In the genomic region with DNA sequence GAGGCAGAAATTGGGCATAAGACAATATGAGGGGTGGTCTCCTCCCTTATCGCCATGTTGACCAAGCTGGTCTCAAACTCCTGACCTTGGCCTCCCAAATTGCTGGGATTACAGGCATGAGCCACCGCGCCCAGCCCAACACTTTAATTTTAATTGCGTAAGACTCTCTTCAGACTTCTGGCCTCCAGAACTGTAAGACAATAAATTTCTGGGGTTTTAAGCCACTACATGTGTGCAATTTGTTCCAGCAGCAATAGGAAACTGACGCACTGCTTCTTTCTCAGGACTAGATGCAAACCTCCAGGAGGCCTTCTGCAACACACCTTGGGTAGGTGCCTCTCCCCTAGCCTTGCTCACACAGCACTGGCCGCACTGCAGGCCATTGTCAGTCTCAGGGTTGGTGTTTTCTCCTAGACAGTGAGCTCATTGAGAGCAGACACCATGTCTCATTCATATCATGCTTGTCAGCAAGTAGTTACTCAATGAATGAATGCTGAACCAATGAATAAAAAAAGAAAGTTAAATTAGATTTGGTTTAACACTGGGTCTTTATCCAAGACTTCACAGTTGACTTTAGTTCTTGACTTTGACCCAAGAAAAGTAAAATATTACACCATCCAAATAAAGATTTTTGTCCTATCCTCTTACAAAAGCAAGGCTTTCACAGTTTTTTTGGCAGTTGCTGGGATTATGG, we compare ENCODE assay signal across 8 cellular contexts. TPM values are rescaled to one million over a fixed set of nuclear protein-coding genes. Genes with fewer than 3 reads are reported as not detected.
DNase-seq lines count a peak whose midpoint lies in the region; ATAC-seq and TF ChIP-seq lines count a peak whose summit lies in the region.

No MANE protein-coding gene starts in this region.

- POLR2A ChIA-PET in activated CD8-positive, alpha-beta T cell treated with anti-CD3 and anti-CD28 coated beads, Interleukin-2, amount 10 ng/mL, durations not matched to agents 7 days and 5 days (lab: Charles Lee) = interaction anchor here (0.9 to 2.3 kb wide), 2 partner anchors 23 to 58 kb away, joined by 3 to 19 read pairs; a partner anchor contains a TSS
- POLR2A ChIA-PET in WTC11 (lab: Charles Lee) = no interaction called here

- TF ChIP-seq CTCF in upper lobe of left lung (IDR thresholded peaks at IDR 0.05) (no peak), WTC11 (IDR thresholded peaks at IDR 0.05) (no peak)

- no peaks in the 10 kb centered on the region for H3K27me3 ChIP-seq in upper lobe of left lung

- TF ChIP-seq POLR2A in upper lobe of left lung (IDR thresholded peaks at IDR 0.05) = no peak

- H3K36me3 Mint-ChIP-seq in activated T-cell treated with anti-CD3 and anti-CD28 coated beads, Interleukin-2, amount 50 U/mL, for 72 hours (ENCODE audit: insufficient read depth in 2 of 2) = no peaks in the 10 kb centered on the region
- peaks cover 11% of the 10 kb centered on the region for H3K36me3 Mint-ChIP-seq in activated CD8-positive, alpha-beta T cell treated with anti-CD3 and anti-CD28 coated beads, Interleukin-2, amount 10 ng/mL, durations not matched to agents 7 days and 5 days (ENCODE audit: low read depth)
- H3K36me3 Mint-ChIP-seq in immature natural killer cell = peaks cover 0 to 3% (median 0%) of the 10 kb centered on the region in 3 donors
- H3K36me3 Mint-ChIP-seq in WTC11 = peaks cover 6% of the 10 kb centered on the region

- WGBS in upper lobe of left lung, 2 donors = 86 to 87% methylated on average over 6 of the region's 6 CpGs

- H3K9me3 Mint-ChIP-seq in activated T-cell treated with anti-CD3 and anti-CD28 coated beads, Interleukin-2, amount 50 U/mL, for 72 hours = peaks cover 0 to 4% of the 10 kb centered on the region in 2 donors
- H3K9me3 Mint-ChIP-seq in activated CD8-positive, alpha-beta T cell treated with anti-CD3 and anti-CD28 coated beads, Interleukin-2, amount 10 ng/mL, durations not matched to agents 7 days and 5 days (ENCODE audit: insufficient read depth) = peaks cover 6% of the 10 kb centered on the region
- H3K9me3 Mint-ChIP-seq in immature natural killer cell (no peaks in the 10 kb centered on the region), WTC11 (peaks cover 18% of the 10 kb centered on the region)

- CTCF ChIA-PET in activated CD8-positive, alpha-beta T cell treated with anti-CD3 and anti-CD28 coated beads, Interleukin-2, amount 10 ng/mL, durations not matched to agents 7 days and 5 days (lab: Charles Lee) = interaction anchor here (0.9 to 3.6 kb wide), 6 partner anchors 11 to 122 kb away, joined by 3 to 28 read pairs (median 4); a partner anchor contains a TSS
- CTCF ChIA-PET in WTC11 (lab: Charles Lee) = interaction anchor here (0.6 to 1.6 kb wide), 3 partner anchors 23 to 1024 kb away, joined by 3 to 9 read pairs (median 6); a partner anchor contains a TSS

- ATAC-seq in activated T-cell treated with anti-CD3 and anti-CD28 coated beads, Interleukin-2, amount 50 U/mL, for 72 hours (replicated peaks in 1 of 2) = no peak
- ATAC-seq in activated CD8-positive, alpha-beta T cell treated with anti-CD3 and anti-CD28 coated beads, Interleukin-2, amount 10 ng/mL, durations not matched to agents 7 days and 5 days = no peak
- peak in 1 of 2 donors; percentile 56 for ATAC-seq in upper lobe of left lung (ENCODE audit: low FRiP score in 2 of 2)
- no peak for ATAC-seq in WTC11

- peaks cover 20 to 44% (median 25%) of the 10 kb centered on the region in 4 donors for H3K4me1 ChIP-seq in upper lobe of left lung

- H3K4me3 Mint-ChIP-seq in activated T-cell treated with anti-CD3 and anti-CD28 coated beads, Interleukin-2, amount 50 U/mL, for 72 hours = peak overlapping the region; percentile 84 to 86
- H3K4me3 Mint-ChIP-seq in activated CD8-positive, alpha-beta T cell treated with anti-CD3 and anti-CD28 coated beads, Interleukin-2, amount 10 ng/mL, durations not matched to agents 7 days and 5 days = peak overlapping the region; percentile 68
- peak overlapping the region in 3 of 5 donors; percentile 1 to 71 (median 31) for H3K4me3 Mint-ChIP-seq in immature natural killer cell
- no peak overlapping the region for H3K4me3 Mint-ChIP-seq in WTC11

- H3K27me3 Mint-ChIP-seq in activated T-cell treated with anti-CD3 and anti-CD28 coated beads, Interleukin-2, amount 50 U/mL, for 72 hours (ENCODE audit: low read depth) = no peaks in the 10 kb centered on the region
- peaks cover 5% of the 10 kb centered on the region for H3K27me3 Mint-ChIP-seq in activated CD8-positive, alpha-beta T cell treated with anti-CD3 and anti-CD28 coated beads, Interleukin-2, amount 10 ng/mL, durations not matched to agents 7 days and 5 days (ENCODE audit: low read depth)
- peaks cover 3 to 4% (median 4%) of the 10 kb centered on the region in 3 donors for H3K27me3 Mint-ChIP-seq in immature natural killer cell (ENCODE audit: low read depth in 3 of 3)
- H3K27me3 Mint-ChIP-seq in WTC11 (ENCODE audit: low read depth) = peaks cover 32% of the 10 kb centered on the region

- H3K4me3 ChIP-seq in upper lobe of left lung = no peak overlapping the region

- no peak for DNase-seq in activated T-cell treated with anti-CD3 and anti-CD28 coated beads, Interleukin-2, amount 50 U/mL, for 72 hours
- DNase-seq in activated T-cell treated with anti-CD3 and anti-CD28 coated beads, Interleukin-2, amount 50 U/mL, for 1 hour = no peak
- DNase-seq in activated CD8-positive, alpha-beta T cell treated with anti-CD3 and anti-CD28 coated beads, Interleukin-2, amount 10 ng/mL, durations not matched to agents 7 days and 5 days = no peak
- DNase-seq in immature natural killer cell (no peak), upper lobe of left lung (no peak), NCI-H774 (lab: John Stamatoyannopoulos, UW) (no peak), NCI-H2171 treated with DMSO at 0.1 percent for 48 hours (lab: John Stamatoyannopoulos, UW) (no peak), WTC11 (ENCODE audit: low spot score) (no peak)

- no peak for TF ChIP-seq EP300 in upper lobe of left lung (IDR thresholded peaks at IDR 0.05)

- no peaks in the 10 kb centered on the region for H3K9me3 ChIP-seq in upper lobe of left lung

- H3K36me3 ChIP-seq in upper lobe of left lung = no peaks in the 10 kb centered on the region

- H3K27ac ChIP-seq in upper lobe of left lung = peak overlapping the region in 3 of 4 donors; percentile 61 to 72 (median 68)

- H3K4me1 Mint-ChIP-seq in activated T-cell treated with anti-CD3 and anti-CD28 coated beads, Interleukin-2, amount 50 U/mL, for 72 hours (ENCODE audit: low read depth) = peaks cover 19% of the 10 kb centered on the region
- H3K4me1 Mint-ChIP-seq in activated CD8-positive, alpha-beta T cell treated with anti-CD3 and anti-CD28 coated beads, Interleukin-2, amount 10 ng/mL, durations not matched to agents 7 days and 5 days (ENCODE audit: low read depth) = peaks cover 31% of the 10 kb centered on the region
- H3K4me1 Mint-ChIP-seq in immature natural killer cell (peaks cover 16 to 18% of the 10 kb centered on the region in 2 donors), WTC11 (peaks cover 3% of the 10 kb centered on the region; the same call in 1 of the 2 replicates)

- H3K27ac Mint-ChIP-seq in activated T-cell treated with anti-CD3 and anti-CD28 coated beads, Interleukin-2, amount 50 U/mL, for 72 hours = peak overlapping the region; percentile 94
- peak overlapping the region; percentile 88 for H3K27ac Mint-ChIP-seq in activated CD8-positive, alpha-beta T cell treated with anti-CD3 and anti-CD28 coated beads, Interleukin-2, amount 10 ng/mL, durations not matched to agents 7 days and 5 days
- H3K27ac Mint-ChIP-seq in immature natural killer cell (peak overlapping the region in 5 of 6 donors; percentile 40 to 98 (median 91)), WTC11 (no peak overlapping the region)

RNA-seq across cellular contexts. Expression of a gene that starts 5.5 kb away (rescaled TPM):
- 10 to 100 TPM; 30.2 to 43.0 TPM for total RNA-seq in activated T-cell treated with anti-CD3 and anti-CD28 coated beads, Interleukin-2, amount 50 U/mL, for 72 hours
- 10 to 100 TPM; 33.1 to 33.4 TPM for total RNA-seq in activated CD8-positive, alpha-beta T cell treated with anti-CD3 and anti-CD28 coated beads, Interleukin-2, amount 10 ng/mL, durations not matched to agents 7 days and 5 days
- polyA plus RNA-seq in immature natural killer cell = 10 to 100 TPM in 1 of 3 donors, 1 to 10 TPM in 2; 4.8 to 11.1 (median 5.4) TPM
- total RNA-seq in upper lobe of left lung (100 to 1,000 TPM in 4 of 6 donors, 10 to 100 TPM in 2; 52.3 to 239 (median 120) TPM), WTC11 (2021) (19.1 to 19.9 TPM (median 19.7 TPM) in 3 replicates)

RNA-seq across cellular contexts. Expression of a gene that starts 23.2 kb away (rescaled TPM):
- 10 to 100 TPM; 57.6 to 63.6 TPM for total RNA-seq in activated T-cell treated with anti-CD3 and anti-CD28 coated beads, Interleukin-2, amount 50 U/mL, for 72 hours
- 10 to 100 TPM; 77.7 to 77.9 TPM for total RNA-seq in activated CD8-positive, alpha-beta T cell treated with anti-CD3 and anti-CD28 coated beads, Interleukin-2, amount 10 ng/mL, durations not matched to agents 7 days and 5 days
- polyA plus RNA-seq in immature natural killer cell = 10 to 100 TPM; 16.8 to 30.3 (median 23.9) TPM
- total RNA-seq in upper lobe of left lung = 100 to 1,000 TPM in 1 of 6 donors, 10 to 100 TPM in 5; 19.9 to 135 (median 67.0) TPM
- 89.3 to 108 TPM (median 90.4 TPM) in 3 replicates for total RNA-seq in WTC11 (2021)

RNA-seq across cellular contexts. Expression of a gene that starts 47.5 kb away (rescaled TPM):
- 10 to 100 TPM; 42.9 to 43.1 TPM for total RNA-seq in activated T-cell treated with anti-CD3 and anti-CD28 coated beads, Interleukin-2, amount 50 U/mL, for 72 hours
- 10 to 100 TPM; 23.5 to 27.8 TPM for total RNA-seq in activated CD8-positive, alpha-beta T cell treated with anti-CD3 and anti-CD28 coated beads, Interleukin-2, amount 10 ng/mL, durations not matched to agents 7 days and 5 days
- under 1 TPM in 2 of 3 donors, not detected in 1; 0.47 to 0.85 TPM for polyA plus RNA-seq in immature natural killer cell
- total RNA-seq in upper lobe of left lung (10 to 100 TPM in 1 of 6 donors, 1 to 10 TPM in 2, under 1 TPM in 1, not detected in 2; 0.30 to 12.1 (median 1.2) TPM), WTC11 (2021) (22.8 to 27.1 TPM (median 24.9 TPM) in 3 replicates)

RNA-seq across cellular contexts. Expression of a gene that starts 47.6 kb away (rescaled TPM):
- 10 to 100 TPM; 44.6 to 45.9 TPM for total RNA-seq in activated T-cell treated with anti-CD3 and anti-CD28 coated beads, Interleukin-2, amount 50 U/mL, for 72 hours
- 10 to 100 TPM; 81.0 to 85.4 TPM for total RNA-seq in activated CD8-positive, alpha-beta T cell treated with anti-CD3 and anti-CD28 coated beads, Interleukin-2, amount 10 ng/mL, durations not matched to agents 7 days and 5 days
- 10 to 100 TPM; 47.8 to 69.1 (median 49.4) TPM for polyA plus RNA-seq in immature natural killer cell
- total RNA-seq in upper lobe of left lung (10 to 100 TPM in 5 of 6 donors, 1 to 10 TPM in 1; 7.3 to 59.1 (median 50.6) TPM), WTC11 (2021) (66.7 to 80.5 TPM (median 69.8 TPM) in 3 replicates)

RNA-seq across cellular contexts. Expression of a gene that starts 48.1 kb away (rescaled TPM):
- total RNA-seq in activated T-cell treated with anti-CD3 and anti-CD28 coated beads, Interleukin-2, amount 50 U/mL, for 72 hours = not detected
- total RNA-seq in activated CD8-positive, alpha-beta T cell treated with anti-CD3 and anti-CD28 coated beads, Interleukin-2, amount 10 ng/mL, durations not matched to agents 7 days and 5 days = not detected
- polyA plus RNA-seq in immature natural killer cell = not detected
- total RNA-seq in upper lobe of left lung (under 1 TPM in 4 of 6 donors, not detected in 2; 0.13 to 0.30 (median 0.21) TPM), WTC11 (2021) (0.09 TPM in 2 of 3 replicates, not detected in the other)
